ENCODE assay signal across 12 cellular contexts in genomic region chr3:149016669-149017541, GRCh38. TPM values are rescaled to one million over a fixed set of nuclear protein-coding genes. Genes with fewer than 3 reads are reported as not detected.
DNase-seq lines count a peak whose midpoint lies in the region; ATAC-seq, FAIRE-seq and TF ChIP-seq lines count a peak whose summit lies in the region.
"Had no signal": no experiment of that assay in that cellular context is flagged by ENCODE, and none has a peak within 500 bp of the region (broad histone marks: within the 10 kb centered on the region; RNA-seq: fewer than 3 reads in every experiment).

No MANE protein-coding gene starts in this region.

- peaks cover 56% of the 10 kb centered on the region for H3K4me1 ChIP-seq in astrocyte (ENCODE audit: insufficient read depth, low read length)
- H3K4me1 ChIP-seq in right cardiac atrium (ENCODE audit: control insufficient read depth, insufficient read depth, low read length): peaks cover 10% of the 10 kb centered on the region
- H3K4me1 ChIP-seq in thoracic aorta (ENCODE audit: control insufficient read depth in 1 of 2, low read depth in 2 of 2): peaks cover 51 to 93% of the 10 kb centered on the region in 2 donors
- H3K4me1 ChIP-seq: BLaER1 had no signal

- no peak for DNase-seq in activated CD8-positive, alpha-beta memory T cell treated with anti-CD3 and anti-CD28 coated beads, Interleukin-2, amount 10 ng/mL, durations not matched to agents 7 days and 5 days
- DNase-seq in activated CD8-positive, alpha-beta memory T cell treated with anti-CD3 and anti-CD28 coated beads, Interleukin-2, amount 50 U/mL, for 48 hours: no peak
- DNase-seq in astrocyte (ENCODE audit: low read depth) (peak; percentile 97), right cardiac atrium (no peak), thoracic aorta (ENCODE audit: low spot score) (no peak), NCI-H2171 treated with DMSO at 0.1 percent for 48 hours (lab: John Stamatoyannopoulos, UW) (no peak)
- DNase-seq: activated CD4-positive, CD25-positive, alpha-beta regulatory T cell treated with anti-CD3 and anti-CD28 coated beads, Interleukin-2, amount 50 U/mL, for 72 hours; effector CD8-positive, alpha-beta T cell; naive thymus-derived CD8-positive, alpha-beta T cell had no signal

- no peaks in the 10 kb centered on the region for H3K27me3 ChIP-seq in astrocyte (ENCODE audit: insufficient read depth, low read length)
- no peaks in the 10 kb centered on the region for H3K27me3 ChIP-seq in right cardiac atrium (ENCODE audit: control insufficient read depth, insufficient read depth)
- no peaks in the 10 kb centered on the region for H3K27me3 ChIP-seq in thoracic aorta (replicated peaks; ENCODE audit: insufficient read depth)
- H3K27me3 ChIP-seq: BLaER1 had no signal

- peaks cover 67% of the 10 kb centered on the region for H3K36me3 Mint-ChIP-seq in activated CD8-positive, alpha-beta memory T cell treated with anti-CD3 and anti-CD28 coated beads, Interleukin-2, amount 10 ng/mL, durations not matched to agents 7 days and 5 days
- H3K36me3 Mint-ChIP-seq in astrocyte (ENCODE audit: low read depth, unreplicated experiment): peaks cover 10% of the 10 kb centered on the region

- no peak overlapping the region for H3K4me3 Mint-ChIP-seq in activated CD8-positive, alpha-beta memory T cell treated with anti-CD3 and anti-CD28 coated beads, Interleukin-2, amount 10 ng/mL, durations not matched to agents 7 days and 5 days
- H3K4me3 Mint-ChIP-seq in astrocyte (ENCODE audit: unreplicated experiment): no peak overlapping the region
- H3K4me3 Mint-ChIP-seq: naive thymus-derived CD8-positive, alpha-beta T cell had no signal

- no peaks in the 10 kb centered on the region for H4K20me1 ChIP-seq in astrocyte (ENCODE audit: insufficient read depth, low read length)

- peak overlapping the region; percentile 68 for H3K4me2 ChIP-seq in astrocyte (ENCODE audit: low read length)
- H3K4me2 ChIP-seq: BLaER1 had no signal

- ATAC-seq in activated CD8-positive, alpha-beta memory T cell treated with anti-CD3 and anti-CD28 coated beads, Interleukin-2, amount 10 ng/mL, durations not matched to agents 7 days and 5 days: peak; percentile 72
- peak; percentile 38 to 63 for ATAC-seq in right cardiac atrium
- ATAC-seq in thoracic aorta (ENCODE audit: insufficient number of reproducible peaks, low FRiP score, low read depth): peak; percentile 74
- ATAC-seq in GM21717 (IDR thresholded peaks at IDR 0.05; ENCODE audit: unreplicated experiment): no peak
- ATAC-seq in GM21526 (IDR thresholded peaks at IDR 0.05; ENCODE audit: low FRiP score, unreplicated experiment): no peak
- ATAC-seq: naive thymus-derived CD8-positive, alpha-beta T cell had no signal

- H3K9ac ChIP-seq in astrocyte (ENCODE audit: low read length): peak overlapping the region; percentile 61
- H3K9ac ChIP-seq: BLaER1 had no signal

- peaks cover 59% of the 10 kb centered on the region for H3K4me1 Mint-ChIP-seq in activated CD8-positive, alpha-beta memory T cell treated with anti-CD3 and anti-CD28 coated beads, Interleukin-2, amount 10 ng/mL, durations not matched to agents 7 days and 5 days
- H3K4me1 Mint-ChIP-seq in astrocyte (ENCODE audit: low read depth, unreplicated experiment): peaks cover 35% of the 10 kb centered on the region

- H3K27ac Mint-ChIP-seq in activated CD8-positive, alpha-beta memory T cell treated with anti-CD3 and anti-CD28 coated beads, Interleukin-2, amount 10 ng/mL, durations not matched to agents 7 days and 5 days: peak overlapping the region; percentile 48
- H3K27ac Mint-ChIP-seq in astrocyte (ENCODE audit: unreplicated experiment): peak overlapping the region; percentile 67

- H3K79me2 ChIP-seq in astrocyte (ENCODE audit: insufficient read depth, low read length): no peaks in the 10 kb centered on the region

- intact Hi-C loops in right cardiac atrium (cut with DNase I): no loop called here

- H3K36me3 ChIP-seq in astrocyte (ENCODE audit: insufficient read depth, low read length) (no peaks in the 10 kb centered on the region), thoracic aorta (no peaks in the 10 kb centered on the region)

- peak overlapping the region; percentile 15 for H3K4me3 ChIP-seq in astrocyte (ENCODE audit: insufficient read depth, low read depth, low read length)
- no peak overlapping the region for H3K4me3 ChIP-seq in right cardiac atrium (ENCODE audit: low read length)
- no peak overlapping the region for H3K4me3 ChIP-seq in thoracic aorta
- H3K4me3 ChIP-seq: BLaER1 had no signal

- no peaks in the 10 kb centered on the region for H3K27me3 Mint-ChIP-seq in activated CD8-positive, alpha-beta memory T cell treated with anti-CD3 and anti-CD28 coated beads, Interleukin-2, amount 10 ng/mL, durations not matched to agents 7 days and 5 days
- H3K27me3 Mint-ChIP-seq in astrocyte (ENCODE audit: low read depth, unreplicated experiment): no peaks in the 10 kb centered on the region
- H3K27me3 Mint-ChIP-seq: naive thymus-derived CD8-positive, alpha-beta T cell had no signal

- 60% methylated on average over 9 of the region's 9 CpGs for WGBS in right cardiac atrium

- no peak overlapping the region for H2AFZ ChIP-seq in astrocyte (ENCODE audit: low read depth, low read length)

- peak overlapping the region; percentile 85 for H3K27ac ChIP-seq in astrocyte (ENCODE audit: low read depth, low read length)
- peak overlapping the region; percentile 46 for H3K27ac ChIP-seq in right cardiac atrium (ENCODE audit: low read length)
- peak overlapping the region; percentile 70 to 81 for H3K27ac ChIP-seq in thoracic aorta
- H3K27ac ChIP-seq: BLaER1 had no signal

- peaks cover 2% of the 10 kb centered on the region for H3K9me3 Mint-ChIP-seq in activated CD8-positive, alpha-beta memory T cell treated with anti-CD3 and anti-CD28 coated beads, Interleukin-2, amount 10 ng/mL, durations not matched to agents 7 days and 5 days (ENCODE audit: low read depth)
- no peaks in the 10 kb centered on the region for H3K9me3 Mint-ChIP-seq in astrocyte (ENCODE audit: unreplicated experiment)
- H3K9me3 Mint-ChIP-seq: naive thymus-derived CD8-positive, alpha-beta T cell had no signal

- H3K9me3 ChIP-seq in astrocyte (ENCODE audit: insufficient read depth, low read depth, low read length) (no peaks in the 10 kb centered on the region), right cardiac atrium (ENCODE audit: control insufficient read depth, low read length) (no peaks in the 10 kb centered on the region), thoracic aorta (no peaks in the 10 kb centered on the region)
- H3K9me3 ChIP-seq: BLaER1 had no signal

- TF ChIP-seq CTCF in astrocyte (IDR thresholded peaks at IDR 0.05; ENCODE audit: insufficient read depth, low read depth, low read length) (no peak), thoracic aorta (IDR thresholded peaks at IDR 0.05) (no peak)

- peak; percentile 47 for FAIRE-seq in astrocyte (lab: Jason Lieb, UNC)

- CTCF ChIA-PET in activated CD8-positive, alpha-beta memory T cell treated with anti-CD3 and anti-CD28 coated beads, Interleukin-2, amount 10 ng/mL, durations not matched to agents 7 days and 5 days (lab: Charles Lee): interaction anchor here (0.9 kb wide), 1 partner anchor 26 kb away, joined by 4 read pairs; no protein-coding TSS in a partner anchor

RNA-seq across cellular contexts. Expression of gene GYG1, which starts 25.6 kb away (rescaled TPM):
- 10 to 100 TPM; 71.3 to 74.0 TPM for total RNA-seq in activated CD8-positive, alpha-beta memory T cell treated with anti-CD3 and anti-CD28 coated beads, Interleukin-2, amount 10 ng/mL, durations not matched to agents 7 days and 5 days
- total RNA-seq in astrocyte: 38.1 and 41.9 TPM in 2 replicates
- total RNA-seq in right cardiac atrium: 100 to 1,000 TPM in 3 of 4 donors, 10 to 100 TPM in 1; 98.4 to 144 (median 117) TPM
- polyA plus RNA-seq in right cardiac atrium: 123 TPM
- 10 to 100 TPM; 72.6 to 89.5 TPM for total RNA-seq in thoracic aorta

Comparison
In these comparisons a context has a peak if more than half of its experiments do, and no peak if none do; other contexts are left out.
1. ATAC-seq: peak in activated CD8-positive, alpha-beta memory T cell treated with anti-CD3 and anti-CD28 coated beads, Interleukin-2, amount 10 ng/mL, durations not matched to agents 7 days and 5 days (single experiment), right cardiac atrium (2 of 2) and thoracic aorta (single experiment); none in GM21717 (single experiment) and GM21526 (single experiment).
2. Peak in every context shown above with its lines, with median percentiles within 50 percentile points of each other: H3K27ac ChIP-seq.